Comparison of ENCODE assay signal across 1 cellular context in genomic region chr1:15176898-15177665, GRCh38.
TF ChIP-seq lines count a peak whose summit lies in the region.

No MANE protein-coding gene starts in this region.

TF ChIP-seq in A549, 52 proteins besides CTCF, POLR2A, EP300 and RAD21:
- TF ChIP-seq FOSL2 (IDR thresholded peaks at IDR 0.05) (no peak), FOSL2 (CRISPR knock-in tag; IDR thresholded peaks at IDR 0.05) (no peak), MAFK (IDR thresholded peaks at IDR 0.05; ENCODE audit: partially characterized antibody) (peak; percentile 22), ZFP36 (IDR thresholded peaks at IDR 0.05; ENCODE audit: borderline replicate concordance, partially characterized antibody) (peak; percentile 26)
